ENCODE assay signal across 1 cellular context in the genomic region with DNA sequence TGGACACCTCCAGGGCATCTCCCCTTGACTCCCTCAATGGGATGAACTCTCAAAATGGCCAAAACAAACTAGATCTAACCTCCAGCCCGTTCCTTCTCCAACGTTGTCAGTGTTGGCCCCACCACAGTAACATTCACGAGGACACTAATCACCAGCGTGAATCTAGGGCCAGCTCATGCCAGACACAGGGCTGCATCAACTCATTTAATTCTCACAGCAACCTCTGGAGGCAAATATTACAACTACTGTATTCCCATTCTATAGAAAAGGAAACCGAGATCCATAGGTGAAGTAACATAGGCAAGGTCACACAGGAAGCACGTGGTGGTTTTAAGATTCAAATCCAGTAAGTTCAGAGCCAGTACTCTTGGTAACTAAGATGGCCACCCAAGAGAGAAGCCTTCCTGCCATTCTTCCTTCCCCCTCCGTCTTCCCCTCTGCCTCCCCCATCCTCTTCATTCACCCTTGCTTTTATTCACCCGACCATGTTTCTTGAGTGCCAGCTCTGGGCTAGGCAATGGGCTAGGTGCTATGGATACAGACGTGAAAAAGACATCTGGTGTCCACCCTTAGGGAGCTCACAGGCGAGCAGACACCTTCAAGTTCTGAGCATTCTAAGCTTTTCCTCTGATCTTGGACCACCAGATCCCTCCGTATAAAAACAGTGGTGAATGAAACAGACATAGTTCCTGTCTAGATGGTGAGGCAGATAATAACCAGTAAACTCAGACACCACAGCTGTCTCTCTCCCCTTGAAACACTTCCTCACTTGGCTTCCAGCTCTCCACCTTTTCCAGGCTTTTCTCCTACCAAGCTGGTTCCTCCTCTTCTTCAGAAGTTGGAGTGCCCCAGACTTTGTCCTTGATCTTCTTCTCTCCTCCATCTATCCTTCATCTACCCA.
TF ChIP-seq lines count a peak whose summit lies in the region.

No MANE protein-coding gene starts in this region.

TF ChIP-seq in A549, 52 proteins besides CTCF, POLR2A, EP300 and RAD21 (continued from another document):
- TF ChIP-seq E2F6 (IDR thresholded peaks at IDR 0.05; ENCODE audit: borderline replicate concordance, low read depth) = no peak
- TF ChIP-seq, protein P1, sequence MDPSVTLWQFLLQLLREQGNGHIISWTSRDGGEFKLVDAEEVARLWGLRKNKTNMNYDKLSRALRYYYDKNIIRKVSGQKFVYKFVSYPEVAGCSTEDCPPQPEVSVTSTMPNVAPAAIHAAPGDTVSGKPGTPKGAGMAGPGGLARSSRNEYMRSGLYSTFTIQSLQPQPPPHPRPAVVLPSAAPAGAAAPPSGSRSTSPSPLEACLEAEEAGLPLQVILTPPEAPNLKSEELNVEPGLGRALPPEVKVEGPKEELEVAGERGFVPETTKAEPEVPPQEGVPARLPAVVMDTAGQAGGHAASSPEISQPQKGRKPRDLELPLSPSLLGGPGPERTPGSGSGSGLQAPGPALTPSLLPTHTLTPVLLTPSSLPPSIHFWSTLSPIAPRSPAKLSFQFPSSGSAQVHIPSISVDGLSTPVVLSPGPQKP (IDR thresholded peaks at IDR 0.05; ENCODE audit: low read depth, low read length) = no peak
- no peak for TF ChIP-seq CHD2 (IDR thresholded peaks at IDR 0.05; ENCODE audit: low read length, partially characterized antibody)
- no peak for TF ChIP-seq SMC3 (IDR thresholded peaks at IDR 0.05)
- no peak for TF ChIP-seq ESRRA (IDR thresholded peaks at IDR 0.05; ENCODE audit: borderline replicate concordance, low read length)
- TF ChIP-seq HES2 (IDR thresholded peaks at IDR 0.05) = no peak
- no peak for TF ChIP-seq NFE2L2 (conservative IDR thresholded peaks at IDR 0.05; ENCODE audit: low read length)
- TF ChIP-seq ZSCAN20 (CRISPR knock-in tag; IDR thresholded peaks at IDR 0.05) = no peak
- no peak for TF ChIP-seq CHD4 (IDR thresholded peaks at IDR 0.05; ENCODE audit: borderline replicate concordance)
- TF ChIP-seq, protein P2, sequence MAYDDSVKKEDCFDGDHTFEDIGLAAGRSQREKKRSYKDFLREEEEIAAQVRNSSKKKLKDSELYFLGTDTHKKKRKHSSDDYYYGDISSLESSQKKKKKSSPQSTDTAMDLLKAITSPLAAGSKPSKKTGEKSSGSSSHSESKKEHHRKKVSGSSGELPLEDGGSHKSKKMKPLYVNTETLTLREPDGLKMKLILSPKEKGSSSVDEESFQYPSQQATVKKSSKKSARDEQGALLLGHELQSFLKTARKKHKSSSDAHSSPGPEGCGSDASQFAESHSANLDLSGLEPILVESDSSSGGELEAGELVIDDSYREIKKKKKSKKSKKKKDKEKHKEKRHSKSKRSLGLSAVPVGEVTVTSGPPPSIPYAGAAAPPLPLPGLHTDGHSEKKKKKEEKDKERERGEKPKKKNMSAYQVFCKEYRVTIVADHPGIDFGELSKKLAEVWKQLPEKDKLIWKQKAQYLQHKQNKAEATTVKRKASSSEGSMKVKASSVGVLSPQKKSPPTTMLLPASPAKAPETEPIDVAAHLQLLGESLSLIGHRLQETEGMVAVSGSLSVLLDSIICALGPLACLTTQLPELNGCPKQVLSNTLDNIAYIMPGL (CRISPR knock-in tag; IDR thresholded peaks at IDR 0.05; ENCODE audit: borderline replicate concordance) = no peak
- TF ChIP-seq KDM5A (IDR thresholded peaks at IDR 0.05) = no peak
